Comparison of ENCODE assay signal across 1 cellular context in the genomic region with DNA sequence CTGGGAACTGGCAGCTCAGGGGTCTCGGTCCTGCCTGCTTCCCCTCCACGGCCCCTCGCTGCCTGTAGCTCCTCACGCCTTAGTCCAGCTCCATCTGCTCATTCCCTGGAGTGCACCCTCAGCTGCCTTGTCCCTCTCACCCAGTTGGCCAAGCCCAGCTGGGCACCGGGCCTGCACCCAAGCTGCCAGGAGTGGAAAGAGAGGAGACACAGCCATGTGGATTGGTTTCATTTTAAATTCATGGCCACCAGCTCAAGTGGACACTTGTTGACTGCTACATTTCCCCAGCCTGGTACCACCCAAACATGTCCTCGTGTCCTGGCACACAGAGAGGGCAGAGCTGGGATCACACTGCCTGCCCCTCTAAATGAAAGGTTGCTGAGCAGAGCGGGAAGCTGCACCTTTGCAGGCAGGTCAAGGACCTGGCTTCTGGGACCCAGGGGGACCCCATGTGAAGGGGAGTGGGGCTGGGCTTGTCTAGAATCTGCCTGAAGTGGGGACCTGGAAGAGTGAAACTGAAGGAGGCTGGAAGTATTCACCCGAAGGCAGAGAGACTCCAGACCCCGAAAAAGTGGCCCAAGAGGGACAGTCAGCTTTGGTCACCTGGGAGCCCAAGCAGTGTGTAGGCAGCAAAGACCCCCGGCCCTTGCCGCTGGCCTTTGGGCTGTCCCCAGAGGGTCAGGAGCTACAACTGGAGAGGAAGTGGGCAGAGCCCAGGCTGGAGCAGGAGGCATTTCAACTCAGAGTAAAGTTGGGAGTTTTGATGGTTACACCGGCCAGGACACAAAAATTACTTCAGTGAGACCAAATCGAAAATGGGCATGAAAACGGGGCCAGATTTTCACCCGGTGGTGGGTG.
TF ChIP-seq lines count a peak whose summit lies in the region.

No MANE protein-coding gene starts in this region.

TF ChIP-seq in WTC11, 78 proteins besides CTCF, POLR2A, EP300 and RAD21 (continued from another document):
- TF ChIP-seq PREB (CRISPR knock-in tag; IDR thresholded peaks at IDR 0.05; ENCODE audit: borderline replicate concordance), result no peak
- TF ChIP-seq ZSCAN18 (CRISPR knock-in tag; IDR thresholded peaks at IDR 0.05), result no peak
